ENCODE assay signal across 20 cellular contexts in genomic region chrX:18129694-18130093, GRCh38.
"Had no signal": no experiment of that assay in that cellular context is flagged by ENCODE, and none has a peak within 500 bp of the region (broad histone marks: within the 10 kb centered on the region; RNA-seq: fewer than 3 reads in every experiment).

No MANE protein-coding gene starts in this region.

- H3K27ac Mint-ChIP-seq: dendritic cell treated with granulocyte-macrophage colony-stimulating factor and Interleukin-4, amounts not matched to agents 40 ng/mL and 50 ng/mL, for 4 days; effector memory CD8-positive, alpha-beta T cell; immature natural killer cell; memory B cell; mesothelial cell of epicardium; natural killer cell treated with Interleukin-12 subunit alpha and Interleukin-12 subunit beta and Interleukin-15 and Interleukin-18, amount 100 ng/mL, for 72 hours; neural progenitor cell had no signal

- H3K4me1 ChIP-seq: esophagus squamous epithelium, gastroesophageal sphincter, left ventricle myocardium inferior, lower lobe of right lung, neural progenitor cell, uterus had no signal

- H3K9me3 Mint-ChIP-seq: dendritic cell treated with granulocyte-macrophage colony-stimulating factor and Interleukin-4, amounts not matched to agents 40 ng/mL and 50 ng/mL, for 4 days; memory B cell had no signal

- H3K4me1 Mint-ChIP-seq: immature natural killer cell, memory B cell, mesothelial cell of epicardium, neural progenitor cell had no signal

- H3K4me3 ChIP-seq: esophagus squamous epithelium, gastroesophageal sphincter, left ventricle myocardium inferior, lower lobe of right lung, neural progenitor cell, ovary, uterus had no signal

- H3K9me3 ChIP-seq: esophagus squamous epithelium, gastroesophageal sphincter, left ventricle myocardium inferior, lower lobe of right lung, ovary, uterus had no signal

- H3K36me3 ChIP-seq: esophagus squamous epithelium, gastroesophageal sphincter, left ventricle myocardium inferior, lower lobe of right lung, neural progenitor cell, ovary, uterus had no signal

- DNase-seq: effector memory CD8-positive, alpha-beta T cell; esophagus squamous epithelium; foreskin fibroblast; immature natural killer cell; left ventricle myocardium inferior; lower lobe of right lung; nucleus accumbens; ovary; right cardiac atrium; small intestine; stimulated activated CD4-positive, alpha-beta T cell treated with anti-CD3 and anti-CD28 coated beads, Interleukin-2, amount 100 ng/mL, for 48 hours; stimulated activated naive CD4-positive, alpha-beta T cell treated with Interleukin-2 at 50 U/mL for 16 hours; trophoblast cell; uterus had no signal

- H3K9ac ChIP-seq: neural progenitor cell had no signal

- H3K36me3 Mint-ChIP-seq: immature natural killer cell; memory B cell; mesothelial cell of epicardium; natural killer cell treated with Interleukin-12 subunit alpha and Interleukin-12 subunit beta and Interleukin-15 and Interleukin-18, amount 100 ng/mL, for 72 hours; neural progenitor cell had no signal

- H3K27me3 ChIP-seq: esophagus squamous epithelium, gastroesophageal sphincter, neural progenitor cell, ovary, uterus had no signal

- H2AFZ ChIP-seq: neural progenitor cell had no signal

- H3K27me3 Mint-ChIP-seq: dendritic cell treated with granulocyte-macrophage colony-stimulating factor and Interleukin-4, amounts not matched to agents 40 ng/mL and 50 ng/mL, for 4 days; effector memory CD8-positive, alpha-beta T cell; memory B cell had no signal

- ATAC-seq: effector memory CD8-positive, alpha-beta T cell; gastroesophageal sphincter; lower lobe of right lung; natural killer cell treated with Interleukin-12 subunit alpha and Interleukin-12 subunit beta and Interleukin-15 and Interleukin-18, amount 100 ng/mL, for 72 hours; right cardiac atrium had no signal

- H3K27ac ChIP-seq: esophagus squamous epithelium, gastroesophageal sphincter, left ventricle myocardium inferior, lower lobe of right lung, neural progenitor cell, ovary, uterus had no signal

- H3K4me2 ChIP-seq: neural progenitor cell had no signal

- H3K4me3 Mint-ChIP-seq: dendritic cell treated with granulocyte-macrophage colony-stimulating factor and Interleukin-4, amounts not matched to agents 40 ng/mL and 50 ng/mL, for 4 days; effector memory CD8-positive, alpha-beta T cell; immature natural killer cell; memory B cell; mesothelial cell of epicardium; natural killer cell treated with Interleukin-12 subunit alpha and Interleukin-12 subunit beta and Interleukin-15 and Interleukin-18, amount 100 ng/mL, for 72 hours; neural progenitor cell had no signal
